In genomic region chr19:42081584-42082258, GRCh38 we compare ENCODE assay signal across 9 cellular contexts. TPM values are rescaled to one million over a fixed set of nuclear protein-coding genes. Genes with fewer than 3 reads are reported as not detected.
DNase-seq lines count a peak whose midpoint lies in the region; ATAC-seq, FAIRE-seq and TF ChIP-seq lines count a peak whose summit lies in the region.
"Had no signal": no experiment of that assay in that cellular context is flagged by ENCODE, and none has a peak within 500 bp of the region (broad histone marks: within the 10 kb centered on the region; RNA-seq: fewer than 3 reads in every experiment).

No MANE protein-coding gene starts in this region.

- H3K36me3 Mint-ChIP-seq in activated T-cell treated with anti-CD3 and anti-CD28 coated beads, Interleukin-2, amount 50 U/mL, for 72 hours (ENCODE audit: insufficient read depth in 2 of 2) = peaks cover 0 to 5% of the 10 kb centered on the region in 2 donors
- peaks cover 20% of the 10 kb centered on the region for H3K36me3 Mint-ChIP-seq in astrocyte (ENCODE audit: low read depth, unreplicated experiment)

- 0 out of 4 replicates have a peak, but pooled peaks of 1 of the 2 experiments have one; percentile 30 for TF ChIP-seq POLR2A in HepG2 (IDR thresholded peaks at IDR 0.05; ENCODE audit: insufficient read depth in 1 of 2, low read depth in 2 of 2, low read length in 2 of 2)

- WGBS in HepG2 (ENCODE audit: low lambda C conversion rate) = 63% methylated on average over 2 of the region's 2 CpGs

- peaks cover 56% of the 10 kb centered on the region for H3K79me2 ChIP-seq in astrocyte (ENCODE audit: insufficient read depth, low read length)
- H3K79me2 ChIP-seq in HepG2 (ENCODE audit: insufficient read depth, low read length) = peaks cover 17% of the 10 kb centered on the region

- no peaks in the 10 kb centered on the region for H3K9me3 Mint-ChIP-seq in activated T-cell treated with anti-CD3 and anti-CD28 coated beads, Interleukin-2, amount 50 U/mL, for 72 hours
- no peaks in the 10 kb centered on the region for H3K9me3 Mint-ChIP-seq in astrocyte (ENCODE audit: unreplicated experiment)

- TF ChIP-seq EP300 in HepG2 (IDR thresholded peaks at IDR 0.05; ENCODE audit: low read depth in 2 of 2, low read length in 2 of 2) = no peak
- no peak for TF ChIP-seq EP300 in HepG2 (CRISPR knock-in tag; IDR thresholded peaks at IDR 0.05; ENCODE audit: borderline replicate concordance)

- peaks cover 24% of the 10 kb centered on the region for H3K36me3 ChIP-seq in astrocyte (ENCODE audit: insufficient read depth, low read length)
- H3K36me3 ChIP-seq in HepG2 (replicated peaks in 1 of 2; ENCODE audit: control insufficient read depth in 1 of 2, insufficient read depth in 2 of 2, low read length in 2 of 2) = peaks cover 24 to 26% of the 10 kb centered on the region in 2 experiments; a peak in 4 of 5 replicates

- H3K27ac ChIP-seq in astrocyte (ENCODE audit: low read depth, low read length) = no peak overlapping the region
- H3K27ac ChIP-seq in HepG2 (ENCODE audit: extremely low read length, insufficient read depth, low read length) = peak overlapping the region; percentile 20

- H3K27me3 ChIP-seq in astrocyte (ENCODE audit: insufficient read depth, low read length) (no peaks in the 10 kb centered on the region), HepG2 (ENCODE audit: control insufficient read depth in 1 of 2, insufficient read depth in 2 of 2, low read length in 2 of 2) (no peaks in the 10 kb centered on the region; a peak in 1 of 5 replicates)

- peak; percentile 84 for FAIRE-seq in astrocyte (lab: Jason Lieb, UNC)
- peak; percentile 89 for FAIRE-seq in HepG2 (lab: Jason Lieb, UNC)
- FAIRE-seq: colon had no signal

- no peak overlapping the region for H3K4me3 Mint-ChIP-seq in activated T-cell treated with anti-CD3 and anti-CD28 coated beads, Interleukin-2, amount 50 U/mL, for 72 hours
- peak overlapping the region; percentile 55 for H3K4me3 Mint-ChIP-seq in astrocyte (ENCODE audit: unreplicated experiment)

- H3K4me1 Mint-ChIP-seq in activated T-cell treated with anti-CD3 and anti-CD28 coated beads, Interleukin-2, amount 50 U/mL, for 72 hours (ENCODE audit: low read depth) = peaks cover 37% of the 10 kb centered on the region
- peaks cover 37% of the 10 kb centered on the region for H3K4me1 Mint-ChIP-seq in astrocyte (ENCODE audit: low read depth, unreplicated experiment)

- H3K4me2 ChIP-seq in astrocyte (ENCODE audit: low read length) (no peak overlapping the region), HepG2 (ENCODE audit: low read depth, low read length) (peak overlapping the region; percentile 13; the same call in 1 of the 2 replicates)

- ATAC-seq in activated T-cell treated with anti-CD3 and anti-CD28 coated beads, Interleukin-2, amount 50 U/mL, for 72 hours (replicated peaks in 1 of 2) = peak; percentile 52 to 55
- peak; percentile 86 for ATAC-seq in HepG2
- ATAC-seq in HG03520 (IDR thresholded peaks at IDR 0.05; ENCODE audit: unreplicated experiment) = no peak

- peak; percentile 68 for TF ChIP-seq CTCF in astrocyte (IDR thresholded peaks at IDR 0.05; ENCODE audit: insufficient read depth, low read depth, low read length)
- peak; percentile 69 for TF ChIP-seq CTCF in HepG2 (CRISPR knock-in tag; IDR thresholded peaks at IDR 0.05)

- peak overlapping the region; percentile 45 for H3K27ac Mint-ChIP-seq in activated T-cell treated with anti-CD3 and anti-CD28 coated beads, Interleukin-2, amount 50 U/mL, for 72 hours
- H3K27ac Mint-ChIP-seq in astrocyte (ENCODE audit: unreplicated experiment) = peak overlapping the region; percentile 79

- BruUV-seq in HepG2 (replicated peaks; lab: Mats Ljungman, UMichigan) = no TSS peak

- H3K4me3 ChIP-seq in astrocyte (ENCODE audit: insufficient read depth, low read depth, low read length) = no peak overlapping the region
- no peak overlapping the region for H3K4me3 ChIP-seq in HepG2 (replicated peaks in 1 of 3; ENCODE audit: insufficient read depth in 1 of 3, low read depth in 2 of 3, low read length in 3 of 3)

- H4K20me1 ChIP-seq in astrocyte (ENCODE audit: insufficient read depth, low read length) (peaks cover 61% of the 10 kb centered on the region), HepG2 (ENCODE audit: insufficient read depth, low read length) (peaks cover 24% of the 10 kb centered on the region)

- peaks cover 16% of the 10 kb centered on the region for H3K4me1 ChIP-seq in astrocyte (ENCODE audit: insufficient read depth, low read length)
- H3K4me1 ChIP-seq in HepG2 (ENCODE audit: insufficient read depth, low read length) = peaks cover 42% of the 10 kb centered on the region

- POLR2A ChIA-PET in HepG2 (lab: Yijun Ruan, JAX) = no interaction called here

- peak; percentile 21; the same call in 1 of the 2 replicates for TF ChIP-seq RAD21 in HepG2 (CRISPR knock-in tag; IDR thresholded peaks at IDR 0.05)

- no peak for DNase-seq in activated T-cell treated with anti-CD3 and anti-CD28 coated beads, Interleukin-2, amount 50 U/mL, for 72 hours
- DNase-seq in activated T-cell treated with anti-CD3 and anti-CD28 coated beads for 4 hours (no peak), NAMALWA (ENCODE audit: low spot score) (peak; percentile 79), astrocyte (ENCODE audit: low read depth) (peak; percentile 26), HepG2 (ENCODE audit: low spot score) (peak; percentile 57), globus pallidus (ENCODE audit: low spot score) (no peak)
- DNase-seq in activated CD4-positive, CD25-positive, alpha-beta regulatory T cell (lab: John Stamatoyannopoulos, UW) = no peak

- no peaks in the 10 kb centered on the region for H3K27me3 Mint-ChIP-seq in activated T-cell treated with anti-CD3 and anti-CD28 coated beads, Interleukin-2, amount 50 U/mL, for 72 hours (ENCODE audit: low read depth)
- no peaks in the 10 kb centered on the region for H3K27me3 Mint-ChIP-seq in astrocyte (ENCODE audit: low read depth, unreplicated experiment)

- intact Hi-C loops in HepG2 (cut with micrococcal nuclease; ENCODE audit: unreplicated experiment) = no loop called here

- H3K9me3 ChIP-seq in astrocyte (ENCODE audit: insufficient read depth, low read depth, low read length) (no peaks in the 10 kb centered on the region), HepG2 (ENCODE audit: low read length) (no peaks in the 10 kb centered on the region)

- CTCF ChIA-PET in HepG2 (lab: Yijun Ruan, JAX; ENCODE audit: low intra/inter-chr PET ratio, low total read pairs) = no interaction called here

- in situ Hi-C loops in HepG2 (cut with HindIII; ENCODE audit: extremely low pct_ligation_motif_present, low pct_unique_long_range_greater_than_20kb) = no loop called here

- H2AFZ ChIP-seq in astrocyte (ENCODE audit: low read depth, low read length) (no peak overlapping the region), HepG2 (ENCODE audit: low read length) (no peak overlapping the region)

- H3K9ac ChIP-seq in astrocyte (ENCODE audit: low read length) = peak overlapping the region; percentile 15
- no peak overlapping the region for H3K9ac ChIP-seq in HepG2 (ENCODE audit: insufficient read depth, low read depth, low read length)

RNA-seq across cellular contexts. Expression of gene ZNF574, which starts 5.8 kb away (rescaled TPM):
- 10 to 100 TPM; 11.5 to 12.2 TPM for total RNA-seq in activated T-cell treated with anti-CD3 and anti-CD28 coated beads, Interleukin-2, amount 50 U/mL, for 72 hours
- total RNA-seq in astrocyte (20.0 and 20.2 TPM in 2 replicates), HepG2 (2016; rRNA removed; fragmentation: Illumina TruSeq; extraction: Trizol) (7.9 and 8.2 TPM in 2 replicates)
- 2.3 and 2.4 TPM in 2 replicates for total RNA-seq in HepG2 (2016; cell fraction: cytosol; rRNA removed; fragmentation: Illumina TruSeq; extraction: Trizol; ENCODE audit: low read depth)
- total RNA-seq in HepG2 (2016; cell fraction: insoluble cytoplasmic fraction; rRNA removed; fragmentation: Illumina TruSeq; extraction: Trizol) = 7.7 and 8.2 TPM in 2 replicates
- total RNA-seq in HepG2 (2016; cell fraction: membrane; rRNA removed; fragmentation: Illumina TruSeq; extraction: Trizol) = 5.2 and 5.9 TPM in 2 replicates
- 4.3 and 4.9 TPM in 2 replicates for total RNA-seq in HepG2 (2016; cell fraction: nucleus; rRNA removed; fragmentation: Illumina TruSeq; extraction: Trizol)
- polyA plus RNA-seq in HepG2 (2011; rRNA removed) = 7.7 and 9.5 TPM in 2 replicates
- 6.7 and 9.5 TPM in 2 replicates for polyA plus RNA-seq in HepG2 (2011; cell fraction: cytosol; rRNA removed)
- 9.5 and 11.0 TPM in 2 replicates for polyA plus RNA-seq in HepG2 (2011; cell fraction: nucleus; rRNA removed)
- polyA plus RNA-seq in HepG2 (2012) = 4.3 and 4.4 TPM in 2 replicates
- 0.51 and 0.69 TPM in 2 replicates for polyA plus RNA-seq in HepG2 (2016; cell fraction: cytosol; fragmentation: Illumina TruSeq; extraction: Trizol; ENCODE audit: low read depth)
- 6.5 and 7.9 TPM in 2 replicates for polyA plus RNA-seq in HepG2 (2016; cell fraction: insoluble cytoplasmic fraction; fragmentation: Illumina TruSeq; extraction: Trizol; ENCODE audit: low read depth)
- 1.4 TPM in 2 replicates for polyA plus RNA-seq in HepG2 (2016; cell fraction: membrane; fragmentation: Illumina TruSeq; extraction: Trizol; ENCODE audit: low read depth)
- polyA plus RNA-seq in HepG2 (2016; cell fraction: nucleus; fragmentation: Illumina TruSeq; extraction: Trizol; ENCODE audit: insufficient read depth, low read depth) = 6.0 and 6.3 TPM in 2 replicates
- 24.3 and 39.3 TPM in 2 replicates for polyA minus RNA-seq in HepG2 (2011; rRNA and poly(A)+ RNA removed; ENCODE audit: low replicate concordance)
- 12.1 and 12.4 TPM in 2 replicates for polyA minus RNA-seq in HepG2 (2011; cell fraction: cytosol; rRNA and poly(A)+ RNA removed)
- 5.8 and 6.5 TPM in 2 replicates for polyA minus RNA-seq in HepG2 (2011; cell fraction: nucleus; rRNA and poly(A)+ RNA removed)

RNA-seq across cellular contexts. Expression of gene GRIK5, which starts 11.7 kb away (rescaled TPM):
- total RNA-seq in activated T-cell treated with anti-CD3 and anti-CD28 coated beads, Interleukin-2, amount 50 U/mL, for 72 hours = 1 to 10 TPM; 1.1 to 3.8 TPM
- total RNA-seq in astrocyte (9.2 and 12.1 TPM in 2 replicates), HepG2 (2016; rRNA removed; fragmentation: Illumina TruSeq; extraction: Trizol) (not detected in 2 replicates)
- total RNA-seq in HepG2 (2016; cell fraction: cytosol; rRNA removed; fragmentation: Illumina TruSeq; extraction: Trizol; ENCODE audit: low read depth) = not detected in 2 replicates
- not detected in 2 replicates for total RNA-seq in HepG2 (2016; cell fraction: insoluble cytoplasmic fraction; rRNA removed; fragmentation: Illumina TruSeq; extraction: Trizol)
- total RNA-seq in HepG2 (2016; cell fraction: membrane; rRNA removed; fragmentation: Illumina TruSeq; extraction: Trizol) = not detected in 2 replicates
- total RNA-seq in HepG2 (2016; cell fraction: nucleus; rRNA removed; fragmentation: Illumina TruSeq; extraction: Trizol) = not detected in 2 replicates
- polyA plus RNA-seq in HepG2 (2011; rRNA removed) = 0.05 TPM in 1 of 2 replicates, not detected in the other
- polyA plus RNA-seq in HepG2 (2011; cell fraction: cytosol; rRNA removed) = 0.03 TPM in 1 of 2 replicates, not detected in the other
- polyA plus RNA-seq in HepG2 (2011; cell fraction: nucleus; rRNA removed) = 0.10 and 0.14 TPM in 2 replicates
- polyA plus RNA-seq in HepG2 (2012) = not detected in 2 replicates
- not detected in 2 replicates for polyA plus RNA-seq in HepG2 (2016; cell fraction: cytosol; fragmentation: Illumina TruSeq; extraction: Trizol; ENCODE audit: low read depth)
- polyA plus RNA-seq in HepG2 (2016; cell fraction: insoluble cytoplasmic fraction; fragmentation: Illumina TruSeq; extraction: Trizol; ENCODE audit: low read depth) = not detected in 2 replicates
- not detected in 2 replicates for polyA plus RNA-seq in HepG2 (2016; cell fraction: membrane; fragmentation: Illumina TruSeq; extraction: Trizol; ENCODE audit: low read depth)
- polyA plus RNA-seq in HepG2 (2016; cell fraction: nucleus; fragmentation: Illumina TruSeq; extraction: Trizol; ENCODE audit: insufficient read depth, low read depth) = not detected in 2 replicates
- 0.08 and 0.12 TPM in 2 replicates for polyA minus RNA-seq in HepG2 (2011; rRNA and poly(A)+ RNA removed; ENCODE audit: low replicate concordance)
- not detected in 2 replicates for polyA minus RNA-seq in HepG2 (2011; cell fraction: cytosol; rRNA and poly(A)+ RNA removed)
- not detected in 2 replicates for polyA minus RNA-seq in HepG2 (2011; cell fraction: nucleus; rRNA and poly(A)+ RNA removed)

RNA-seq across cellular contexts. Expression of gene POU2F2, which starts 50.5 kb away (rescaled TPM):
- 10 to 100 TPM; 45.0 to 56.0 TPM for total RNA-seq in activated T-cell treated with anti-CD3 and anti-CD28 coated beads, Interleukin-2, amount 50 U/mL, for 72 hours
- total RNA-seq in astrocyte (7.7 and 8.3 TPM in 2 replicates), HepG2 (2016; rRNA removed; fragmentation: Illumina TruSeq; extraction: Trizol) (0.03 and 0.09 TPM in 2 replicates)
- total RNA-seq in HepG2 (2016; cell fraction: cytosol; rRNA removed; fragmentation: Illumina TruSeq; extraction: Trizol; ENCODE audit: low read depth) = not detected in 2 replicates
- total RNA-seq in HepG2 (2016; cell fraction: insoluble cytoplasmic fraction; rRNA removed; fragmentation: Illumina TruSeq; extraction: Trizol) = 0.10 and 0.28 TPM in 2 replicates
- total RNA-seq in HepG2 (2016; cell fraction: membrane; rRNA removed; fragmentation: Illumina TruSeq; extraction: Trizol) = 0.06 TPM in 1 of 2 replicates, not detected in the other
- total RNA-seq in HepG2 (2016; cell fraction: nucleus; rRNA removed; fragmentation: Illumina TruSeq; extraction: Trizol) = 0.22 TPM in 1 of 2 replicates, not detected in the other
- polyA plus RNA-seq in HepG2 (2011; rRNA removed) = 0.17 and 0.25 TPM in 2 replicates
- 0.09 and 0.19 TPM in 2 replicates for polyA plus RNA-seq in HepG2 (2011; cell fraction: cytosol; rRNA removed)
- 1.3 TPM in 2 replicates for polyA plus RNA-seq in HepG2 (2011; cell fraction: nucleus; rRNA removed)
- 0.19 and 0.59 TPM in 2 replicates for polyA plus RNA-seq in HepG2 (2012)
- polyA plus RNA-seq in HepG2 (2016; cell fraction: cytosol; fragmentation: Illumina TruSeq; extraction: Trizol; ENCODE audit: low read depth) = not detected in 2 replicates
- 0.19 and 0.27 TPM in 2 replicates for polyA plus RNA-seq in HepG2 (2016; cell fraction: insoluble cytoplasmic fraction; fragmentation: Illumina TruSeq; extraction: Trizol; ENCODE audit: low read depth)
- polyA plus RNA-seq in HepG2 (2016; cell fraction: membrane; fragmentation: Illumina TruSeq; extraction: Trizol; ENCODE audit: low read depth) = not detected in 2 replicates
- 0.47 and 1.5 TPM in 2 replicates for polyA plus RNA-seq in HepG2 (2016; cell fraction: nucleus; fragmentation: Illumina TruSeq; extraction: Trizol; ENCODE audit: insufficient read depth, low read depth)
- 0.14 and 0.24 TPM in 2 replicates for polyA minus RNA-seq in HepG2 (2011; rRNA and poly(A)+ RNA removed; ENCODE audit: low replicate concordance)
- not detected in 2 replicates for polyA minus RNA-seq in HepG2 (2011; cell fraction: cytosol; rRNA and poly(A)+ RNA removed)
- 0.64 and 0.87 TPM in 2 replicates for polyA minus RNA-seq in HepG2 (2011; cell fraction: nucleus; rRNA and poly(A)+ RNA removed)

Comparison
In these comparisons a context has a peak if more than half of its experiments do, and no peak if none do; other contexts are left out.
1. DNase-seq: peak in NAMALWA (single experiment), astrocyte (single experiment) and HepG2 (single experiment); none in activated T-cell treated with anti-CD3 and anti-CD28 coated beads, Interleukin-2, amount 50 U/mL, for 72 hours (0 of 2), activated T-cell treated with anti-CD3 and anti-CD28 coated beads for 4 hours (single experiment), globus pallidus (single experiment) and activated CD4-positive, CD25-positive, alpha-beta regulatory T cell (0 of 4).